In genomic region chr2:215615829-215616226, GRCh38 we compare ENCODE assay signal across 15 cellular contexts.
"Had no signal": no experiment of that assay in that cellular context is flagged by ENCODE, and none has a peak within 500 bp of the region (broad histone marks: within the 10 kb centered on the region; RNA-seq: fewer than 3 reads in every experiment).

No MANE protein-coding gene starts in this region.

- H3K27me3 ChIP-seq: heart left ventricle, suprapubic skin had no signal

- H3K36me3 ChIP-seq: heart left ventricle, spleen, suprapubic skin had no signal

- DNase-seq: activated CD4-positive, alpha-beta T cell treated with anti-CD3 and anti-CD28 coated beads, Interleukin-2, amount 10 ng/mL, durations not matched to agents 7 days and 5 days; activated CD8-positive, alpha-beta memory T cell treated with anti-CD3 and anti-CD28 coated beads, Interleukin-2, amount 50 U/mL, for 48 hours; activated gamma-delta T cell treated with Interleukin-2 at 50 U/mL for 16 hours; activated T-cell treated with anti-CD3 and anti-CD28 coated beads, Interleukin-2, amount 50 U/mL, for 72 hours; amniotic stem cell; caudate nucleus; effector CD4-positive, alpha-beta T cell; foreskin melanocyte; immature natural killer cell; nephron progenitor cell; spleen had no signal

- ATAC-seq: activated T-cell treated with anti-CD3 and anti-CD28 coated beads, Interleukin-2, amount 50 U/mL, for 72 hours; heart left ventricle; sciatic nerve had no signal

- H3K9me3 ChIP-seq: spleen, suprapubic skin had no signal

- H3K4me3 ChIP-seq: coronary artery, heart left ventricle, spleen, suprapubic skin had no signal

- H3K27ac ChIP-seq: coronary artery, heart left ventricle, spleen, suprapubic skin had no signal
